ENCODE assay signal across 13 cellular contexts in the genomic region with DNA sequence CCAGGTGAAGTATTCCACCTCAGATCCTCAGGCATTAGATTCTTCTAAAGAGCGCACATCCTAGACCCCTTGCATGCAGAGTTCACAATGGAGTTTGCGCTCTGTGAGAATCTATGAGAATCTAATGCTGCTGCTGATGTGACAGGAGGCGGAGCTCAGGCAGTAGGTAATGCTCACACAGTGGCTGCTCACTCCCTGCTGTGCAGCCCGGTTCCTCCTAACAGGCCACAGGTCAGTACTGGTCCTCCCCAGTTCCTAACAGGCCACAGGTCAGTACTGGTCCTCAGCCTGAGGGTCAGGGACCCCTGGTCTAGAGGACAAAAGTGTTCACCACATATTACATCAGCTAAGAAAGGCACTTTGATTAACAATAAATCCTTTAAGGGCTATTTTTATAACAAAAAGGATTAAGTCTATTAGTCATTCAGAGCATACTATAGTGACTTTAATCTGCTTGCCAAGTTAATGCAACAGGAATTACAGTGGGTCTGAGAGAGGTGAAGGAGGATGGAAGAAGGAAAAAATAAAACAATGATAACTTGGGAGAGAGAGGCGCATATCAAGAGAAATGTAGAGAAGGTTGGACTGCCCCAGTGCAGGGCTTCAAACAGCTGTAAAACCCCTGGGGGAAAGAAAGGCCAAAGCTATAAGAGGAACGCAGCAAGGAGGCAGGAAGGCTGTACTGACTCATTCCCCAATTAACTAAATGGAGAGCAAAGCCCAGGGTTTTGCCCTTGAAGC. TPM values are rescaled to one million over a fixed set of nuclear protein-coding genes. Genes with fewer than 3 reads are reported as not detected.
DNase-seq lines count a peak whose midpoint lies in the region; ATAC-seq and TF ChIP-seq lines count a peak whose summit lies in the region.
"Had no signal": no experiment of that assay in that cellular context is flagged by ENCODE, and none has a peak within 500 bp of the region (broad histone marks: within the 10 kb centered on the region; RNA-seq: fewer than 3 reads in every experiment).

No MANE protein-coding gene starts in this region.

- H3K36me3 ChIP-seq in IMR-90 (ENCODE audit: control insufficient read depth, insufficient read depth, low read length) (peaks cover 20% of the 10 kb centered on the region), mesodermal cell (ENCODE audit: control insufficient read depth, insufficient read depth, low read length) (peaks cover 46% of the 10 kb centered on the region)

- POLR2A ChIA-PET in IMR-90 (lab: Charles Lee; ENCODE audit: unreplicated experiment): no interaction called here

- H2BK15ac ChIP-seq in IMR-90 (ENCODE audit: low read depth, low read length): no peak overlapping the region

- no peak for DNase-seq in Calu3
- peak; percentile 63 for DNase-seq in IMR-90
- peak; percentile 65 for DNase-seq in choroid plexus epithelial cell (ENCODE audit: low read depth)
- no peak for DNase-seq in activated naive CD4-positive, alpha-beta T cell treated with Interleukin-2 at 50 U/mL for 16 hours
- DNase-seq: activated CD4-positive, CD25-positive, alpha-beta regulatory T cell; activated naive CD8-positive, alpha-beta T cell treated with anti-CD3 and anti-CD28 coated beads for 36 hours; hippocampal formation; Kasumi-1 had no signal

- ATAC-seq in IMR-90 (ENCODE audit: low read depth) (peak; percentile 70), GM18870 (IDR thresholded peaks at IDR 0.05; ENCODE audit: unreplicated experiment) (no peak), GM21390 (IDR thresholded peaks at IDR 0.05; ENCODE audit: unreplicated experiment) (no peak), HG02678 (IDR thresholded peaks at IDR 0.05; ENCODE audit: unreplicated experiment) (no peak)

- H3K56ac ChIP-seq in IMR-90 (ENCODE audit: extremely low read depth, insufficient read depth, low read length): no peak overlapping the region

- no peak overlapping the region for H3K9ac ChIP-seq in IMR-90 (ENCODE audit: low read depth, low read length)

- peak overlapping the region; percentile 13; the same call in 1 of the 2 replicates for H2BK120ac ChIP-seq in IMR-90 (ENCODE audit: low read depth, low read length)

- TF ChIP-seq CTCF in Calu3 (IDR thresholded peaks at IDR 0.05; ENCODE audit: unreplicated experiment) (no peak), IMR-90 (conservative IDR thresholded peaks at IDR 0.05; ENCODE audit: low read depth, low read length) (no peak), choroid plexus epithelial cell (conservative IDR thresholded peaks at IDR 0.05; ENCODE audit: low read depth, low read length) (no peak)

- intact Hi-C loops in Calu3 (cut with micrococcal nuclease; ENCODE audit: unreplicated experiment) (no loop called here), IMR-90 (cut with micrococcal nuclease) (no loop called here)

- H3K27ac ChIP-seq in IMR-90 (ENCODE audit: insufficient read depth, low read length) (peak overlapping the region; percentile 21), mesodermal cell (ENCODE audit: low read depth, low read length, severe bottlenecking) (peak overlapping the region; percentile 77)

- peaks cover 35% of the 10 kb centered on the region for H3K4me1 Mint-ChIP-seq in Calu3 (ENCODE audit: low read depth, unreplicated experiment)

- H3K9me1 ChIP-seq in IMR-90 (ENCODE audit: insufficient read depth, low read length): peaks cover 9% of the 10 kb centered on the region

- CTCF ChIA-PET in Calu3 (lab: Charles Lee) (interaction anchor here (1.2 kb wide), 1 partner anchor 16 kb away, joined by 3 read pairs; no protein-coding TSS in a partner anchor), IMR-90 (lab: Yijun Ruan, JAX) (interaction anchor here (0.5 to 1.3 kb wide), 6 partner anchors 14 to 272 kb away, joined by 3 to 5 read pairs (median 4); no protein-coding TSS in a partner anchor)

- no peak for TF ChIP-seq RAD21 in IMR-90 (IDR thresholded peaks at IDR 0.05; ENCODE audit: low read length)

- H3K4ac ChIP-seq in IMR-90 (ENCODE audit: low read depth, low read length): peak overlapping the region; percentile 38

- H3K4me2 ChIP-seq in IMR-90 (ENCODE audit: low read depth, low read length): peak overlapping the region; percentile 34; the same call in 1 of the 2 replicates

- H3K23ac ChIP-seq in IMR-90 (ENCODE audit: low read depth, low read length): peak overlapping the region; percentile 7; the same call in 1 of the 2 replicates

- dilution Hi-C loops in IMR-90 (cut with HindIII; ENCODE audit: low sequenced_read_pairs, unreplicated experiment): no loop called here

- H4K5ac ChIP-seq in IMR-90 (ENCODE audit: low read depth, low read length): no peak overlapping the region

- peak overlapping the region; percentile 38; the same call in 1 of the 2 replicates for H4K91ac ChIP-seq in IMR-90 (ENCODE audit: insufficient read depth, low read depth, low read length)

- H3K9me3 ChIP-seq in IMR-90 (ENCODE audit: control insufficient read depth, insufficient read depth, low read length) (no peaks in the 10 kb centered on the region), mesodermal cell (ENCODE audit: control insufficient read depth, low read length) (no peaks in the 10 kb centered on the region)

- H4K8ac ChIP-seq in IMR-90 (ENCODE audit: low read depth in 2 of 2, low read length in 2 of 2): peak overlapping the region in 1 of 2 experiments; percentile 44; a peak in 1 of 4 replicates

- H2AK5ac ChIP-seq in IMR-90 (ENCODE audit: low read depth, low read length): peak overlapping the region; percentile 48; the same call in 1 of the 2 replicates

- no peaks in the 10 kb centered on the region for H4K20me1 ChIP-seq in IMR-90 (ENCODE audit: insufficient read depth, low read length)

- no peak overlapping the region for H3K4me3 Mint-ChIP-seq in Calu3 (ENCODE audit: low read depth, unreplicated experiment)
- H3K4me3 Mint-ChIP-seq: activated naive CD8-positive, alpha-beta T cell treated with anti-CD3 and anti-CD28 coated beads for 36 hours had no signal

- peaks cover 13% of the 10 kb centered on the region for H3K36me3 Mint-ChIP-seq in Calu3 (ENCODE audit: insufficient read depth, unreplicated experiment)

- peak overlapping the region; percentile 27; the same call in 1 of the 2 replicates for H2BK20ac ChIP-seq in IMR-90 (ENCODE audit: low read depth, low read length)

- H2AK9ac ChIP-seq in IMR-90 (replicated peaks; ENCODE audit: low read depth, low read length, poor library complexity): peak overlapping the region; percentile 74

- in situ Hi-C loops in IMR-90 (cut with MboI; ENCODE audit: low sequenced_read_pairs): no loop called here

- no peak for TF ChIP-seq POLR2A in IMR-90 (IDR thresholded peaks at IDR 0.05; ENCODE audit: low read depth, low read length)

- peaks cover 10 to 32% of the 10 kb centered on the region in 2 experiments; a peak in 3 of 4 replicates for H3K79me1 ChIP-seq in IMR-90 (ENCODE audit: low read depth in 1 of 2, low read length in 2 of 2)

- H3K4me1 ChIP-seq in IMR-90 (ENCODE audit: control insufficient read depth, insufficient read depth, low read length): peaks cover 18% of the 10 kb centered on the region
- H3K4me1 ChIP-seq in mesodermal cell (ENCODE audit: control insufficient read depth, insufficient read depth, low read length, poor library complexity, severe bottlenecking): peaks cover 17% of the 10 kb centered on the region

- peak overlapping the region; percentile 10 for H3K27ac Mint-ChIP-seq in Calu3 (ENCODE audit: unreplicated experiment)
- H3K27ac Mint-ChIP-seq: activated naive CD8-positive, alpha-beta T cell treated with anti-CD3 and anti-CD28 coated beads for 36 hours; progenitor cell of endocrine pancreas had no signal

- H3K27me3 ChIP-seq in IMR-90 (ENCODE audit: control insufficient read depth, insufficient read depth, low read length): no peaks in the 10 kb centered on the region

- H3K9me3 Mint-ChIP-seq in Calu3 (ENCODE audit: low read depth, unreplicated experiment): no peaks in the 10 kb centered on the region
- H3K9me3 Mint-ChIP-seq: activated naive CD8-positive, alpha-beta T cell treated with anti-CD3 and anti-CD28 coated beads for 36 hours had no signal

- H3K18ac ChIP-seq in IMR-90 (ENCODE audit: low read depth, low read length): peak overlapping the region; percentile 44; the same call in 1 of the 2 replicates

- BruUV-seq in Calu3 (replicated peaks; lab: Mats Ljungman, UMichigan): no TSS peak
- no TSS peak for BruUV-seq in IMR-90 (replicated peaks; lab: Mats Ljungman, UMichigan)

- H2AFZ ChIP-seq in IMR-90 (replicated peaks; ENCODE audit: low read length, poor library complexity): peak overlapping the region; percentile 12

- no peaks in the 10 kb centered on the region for H3K27me3 Mint-ChIP-seq in Calu3 (ENCODE audit: unreplicated experiment)
- H3K27me3 Mint-ChIP-seq: activated naive CD8-positive, alpha-beta T cell treated with anti-CD3 and anti-CD28 coated beads for 36 hours; progenitor cell of endocrine pancreas had no signal

- peak overlapping the region; percentile 67; the same call in 1 of the 2 replicates for H3K14ac ChIP-seq in IMR-90 (replicated peaks; ENCODE audit: low read depth, low read length)

- 72% methylated on average over 3 of the region's 6 CpGs; no CpG with 5 or more reads in 1 of the 2 experiments for WGBS in IMR-90 (ENCODE audit: extremely low coverage in 2 of 2, insufficient read length in 1 of 2), 2 experiments
- 76 to 79% methylated on average over 6 of the region's 6 CpGs for WGBS in mesodermal cell (ENCODE audit: insufficient coverage in 2 of 2), 2 experiments

- no peak overlapping the region for H3K4me3 ChIP-seq in IMR-90 (ENCODE audit: insufficient read depth, low read depth, low read length)
- no peak overlapping the region for H3K4me3 ChIP-seq in choroid plexus epithelial cell (ENCODE audit: low read depth, low read length)
- no peak overlapping the region for H3K4me3 ChIP-seq in mesodermal cell (ENCODE audit: extremely low read depth, insufficient read depth, low read length, poor library complexity, severe bottlenecking)

- peak overlapping the region; percentile 32 for H2BK5ac ChIP-seq in IMR-90 (ENCODE audit: low read depth, low read length, poor library complexity, severe bottlenecking)

TF ChIP-seq in IMR-90, 13 proteins besides CTCF, POLR2A, EP300 and RAD21:
- TF ChIP-seq CEBPB (IDR thresholded peaks at IDR 0.05; ENCODE audit: low read depth, low read length): peak; percentile 22; the same call in 1 of the 2 replicates
- no peak for TF ChIP-seq BHLHE40 (IDR thresholded peaks at IDR 0.05; ENCODE audit: low read depth, low read length)

RNA-seq across cellular contexts. Expression of gene CUL2, which starts 49.2 kb away (rescaled TPM):
- total RNA-seq in Calu3 (2022): 35.6 and 37.1 TPM in 2 replicates
- total RNA-seq in IMR-90 (2012; rRNA removed): 36.6 and 46.7 TPM in 2 replicates
- 14.2 and 18.9 TPM in 2 replicates for polyA plus RNA-seq in IMR-90 (2012; rRNA removed)
- polyA plus RNA-seq in IMR-90 (2012; cell fraction: cytosol; rRNA removed): 4.8 and 7.3 TPM in 2 replicates
- polyA plus RNA-seq in IMR-90 (2012; cell fraction: nucleus; rRNA removed; ENCODE audit: low replicate concordance): 3.1 and 15.3 TPM in 2 replicates
- polyA plus RNA-seq in mesodermal cell (2013, experiment 1 of 2): 49.9 TPM
- polyA plus RNA-seq in mesodermal cell (2013, experiment 2 of 2): 61.5 TPM

Comparison
In these comparisons a context has a peak if more than half of its experiments do, and no peak if none do; other contexts are left out.
1. DNase-seq: peak in IMR-90 (single experiment) and choroid plexus epithelial cell (single experiment); none in Calu3 (single experiment) and activated naive CD4-positive, alpha-beta T cell treated with Interleukin-2 at 50 U/mL for 16 hours (single experiment).